28 cellular contexts compared by ENCODE assay signal in the genomic region with DNA sequence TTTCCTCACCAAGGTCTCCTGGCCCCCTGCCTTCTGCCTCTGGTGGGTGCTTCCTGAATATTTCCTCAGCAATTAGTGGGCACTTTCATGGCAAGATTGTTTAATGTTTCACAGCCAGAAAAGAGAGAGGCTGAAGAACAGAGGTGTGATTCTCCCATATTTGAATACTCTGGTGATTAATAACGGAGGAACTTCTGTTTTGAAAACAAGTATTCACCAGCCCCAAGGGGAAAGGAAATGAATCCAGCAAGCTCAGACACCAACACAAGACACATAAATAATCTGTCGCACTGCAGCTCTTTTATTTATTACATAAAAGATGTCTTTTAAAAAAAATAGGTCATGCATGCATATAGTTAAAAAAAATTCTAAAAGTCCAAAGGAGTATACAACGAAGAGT.
"Had no signal": no experiment of that assay in that cellular context is flagged by ENCODE, and none has a peak within 500 bp of the region (broad histone marks: within the 10 kb centered on the region; RNA-seq: fewer than 3 reads in every experiment).

No MANE protein-coding gene starts in this region.

- H3K4me3 Mint-ChIP-seq: activated B cell treated with CpG ODN at 0.5 μM for 24 hours; activated CD8-positive, alpha-beta T cell treated with anti-CD3 and anti-CD28 coated beads for 36 hours; activated naive CD4-positive, alpha-beta T cell treated with anti-CD3 and anti-CD28 coated beads, Interleukin-2, amount 50 U/mL, for 24 hours; activated naive CD8-positive, alpha-beta T cell treated with anti-CD3 and anti-CD28 coated beads, Interleukin-2, amount 50 U/mL, for 24 hours; central memory CD8-positive, alpha-beta T cell; naive thymus-derived CD4-positive, alpha-beta T cell; neural progenitor cell; stimulated activated effector memory CD8-positive, alpha-beta T cell treated with anti-CD3 and anti-CD28 coated beads, Interleukin-12 subunit alpha, Interleukin-12 subunit beta, amount 100 ng/mL, for 72 hours; stimulated activated naive CD8-positive, alpha-beta T cell treated with anti-CD3 and anti-CD28 coated beads, Interleukin-15, Interleukin-2, amounts not matched to agents 100 ng/mL and 50 ng/mL, for 24 hours; T-helper 2 cell treated with Interferon-gamma antibody and Interleukin-4, amounts not matched to agents 5 μg/mL and 100 μg/mL, for 36 hours; type B pancreatic cell had no signal

- H3K27me3 Mint-ChIP-seq: activated CD8-positive, alpha-beta T cell treated with anti-CD3 and anti-CD28 coated beads for 36 hours; type B pancreatic cell had no signal

- H3K9me3 Mint-ChIP-seq: activated B cell treated with CpG ODN at 0.5 μM for 24 hours; activated CD8-positive, alpha-beta T cell treated with anti-CD3 and anti-CD28 coated beads for 36 hours; activated naive CD4-positive, alpha-beta T cell treated with anti-CD3 and anti-CD28 coated beads, Interleukin-2, amount 50 U/mL, for 24 hours; activated naive CD8-positive, alpha-beta T cell treated with anti-CD3 and anti-CD28 coated beads, Interleukin-2, amount 50 U/mL, for 24 hours; activated T-helper 2 cell treated with anti-CD3 and anti-CD28 coated beads, Interferon-gamma antibody, Interleukin-2, Interleukin-4, amounts not matched to agents 10 μg/mL and 5 μg/mL and 100 μg/mL, durations not matched to agents 14 hours and 24 hours and 36 hours; central memory CD8-positive, alpha-beta T cell; naive thymus-derived CD4-positive, alpha-beta T cell; neural progenitor cell; stimulated activated effector memory CD8-positive, alpha-beta T cell treated with anti-CD3 and anti-CD28 coated beads, Interleukin-12 subunit alpha, Interleukin-12 subunit beta, amount 100 ng/mL, for 72 hours; stimulated activated naive CD8-positive, alpha-beta T cell treated with anti-CD3 and anti-CD28 coated beads, Interleukin-15, Interleukin-2, amounts not matched to agents 100 ng/mL and 50 ng/mL, for 24 hours; T-helper 2 cell treated with Interferon-gamma antibody and Interleukin-4, amounts not matched to agents 5 μg/mL and 100 μg/mL, for 36 hours; type B pancreatic cell had no signal

- H3K27ac Mint-ChIP-seq: activated B cell treated with CpG ODN at 0.5 μM for 24 hours; activated CD8-positive, alpha-beta T cell treated with anti-CD3 and anti-CD28 coated beads for 36 hours; activated naive CD4-positive, alpha-beta T cell treated with anti-CD3 and anti-CD28 coated beads, Interleukin-2, amount 50 U/mL, for 24 hours; activated naive CD8-positive, alpha-beta T cell treated with anti-CD3 and anti-CD28 coated beads, Interleukin-2, amount 50 U/mL, for 24 hours; naive thymus-derived CD4-positive, alpha-beta T cell; neural progenitor cell; stimulated activated effector memory CD8-positive, alpha-beta T cell treated with anti-CD3 and anti-CD28 coated beads, Interleukin-12 subunit alpha, Interleukin-12 subunit beta, amount 100 ng/mL, for 72 hours; stimulated activated naive CD8-positive, alpha-beta T cell treated with anti-CD3 and anti-CD28 coated beads, Interleukin-15, Interleukin-2, amounts not matched to agents 100 ng/mL and 50 ng/mL, for 24 hours; T-helper 2 cell treated with Interferon-gamma antibody and Interleukin-4, amounts not matched to agents 5 μg/mL and 100 μg/mL, for 36 hours; type B pancreatic cell had no signal

- H2AFZ ChIP-seq: neural progenitor cell had no signal

- FAIRE-seq: small intestine had no signal

- H3K4me3 ChIP-seq: breast epithelium, left ventricle myocardium inferior, lung, neural progenitor cell had no signal

- H3K9ac ChIP-seq: neural progenitor cell had no signal

- H3K36me3 ChIP-seq: breast epithelium, left ventricle myocardium inferior, neural progenitor cell had no signal

- ATAC-seq: activated CD8-positive, alpha-beta T cell treated with anti-CD3 and anti-CD28 coated beads for 36 hours; activated naive CD8-positive, alpha-beta T cell treated with anti-CD3 and anti-CD28 coated beads, Interleukin-2, amount 50 U/mL, for 24 hours; naive thymus-derived CD4-positive, alpha-beta T cell; sciatic nerve; stimulated activated effector memory CD8-positive, alpha-beta T cell treated with anti-CD3 and anti-CD28 coated beads, Interleukin-12 subunit alpha, Interleukin-12 subunit beta, amount 100 ng/mL, for 72 hours had no signal

- H3K4me1 Mint-ChIP-seq: activated B cell treated with CpG ODN at 0.5 μM for 24 hours; activated naive CD4-positive, alpha-beta T cell treated with anti-CD3 and anti-CD28 coated beads, Interleukin-2, amount 50 U/mL, for 24 hours; activated naive CD8-positive, alpha-beta T cell treated with anti-CD3 and anti-CD28 coated beads, Interleukin-2, amount 50 U/mL, for 24 hours; central memory CD8-positive, alpha-beta T cell; stimulated activated effector memory CD8-positive, alpha-beta T cell treated with anti-CD3 and anti-CD28 coated beads, Interleukin-12 subunit alpha, Interleukin-12 subunit beta, amount 100 ng/mL, for 72 hours had no signal

- H3K27me3 ChIP-seq: breast epithelium, neural progenitor cell had no signal

- H3K4me2 ChIP-seq: neural progenitor cell had no signal

- H3K27ac ChIP-seq: breast epithelium, epithelial cell of prostate, left ventricle myocardium inferior, neural progenitor cell had no signal

- H3K4me1 ChIP-seq: breast epithelium had no signal

- DNase-seq: activated B cell treated with CpG ODN at 0.5 μM for 24 hours; activated CD4-positive, alpha-beta T cell treated with anti-CD3 and anti-CD28 coated beads, Interleukin-2, amount 50 U/mL, for 1 hour; activated CD8-positive, alpha-beta T cell treated with anti-CD3 and anti-CD28 coated beads for 36 hours; activated naive CD8-positive, alpha-beta T cell treated with anti-CD3 and anti-CD28 coated beads, Interleukin-2, amount 50 U/mL, for 24 hours; activated T-cell treated with anti-CD3 and anti-CD28 coated beads, Interleukin-2, amount 50 U/mL, for 48 hours; amygdala; dermis blood vessel endothelial cell; effector CD4-positive, alpha-beta T cell; foreskin fibroblast; left ventricle myocardium inferior; occipital lobe; small intestine; stimulated activated CD4-positive, alpha-beta T cell treated with anti-CD3 and anti-CD28 coated beads, Interleukin-4, amount 100 ng/mL, for 24 hours; substantia nigra; T-helper 1 cell had no signal

- H3K36me3 Mint-ChIP-seq: activated naive CD4-positive, alpha-beta T cell treated with anti-CD3 and anti-CD28 coated beads, Interleukin-2, amount 50 U/mL, for 24 hours; naive thymus-derived CD4-positive, alpha-beta T cell; stimulated activated effector memory CD8-positive, alpha-beta T cell treated with anti-CD3 and anti-CD28 coated beads, Interleukin-12 subunit alpha, Interleukin-12 subunit beta, amount 100 ng/mL, for 72 hours; type B pancreatic cell had no signal

- H3K9me3 ChIP-seq: breast epithelium, left ventricle myocardium inferior had no signal
